In genomic region chr10:86139066-86139657, GRCh38 we compare ENCODE assay signal across 9 cellular contexts.
DNase-seq lines count a peak whose midpoint lies in the region; ATAC-seq, FAIRE-seq and TF ChIP-seq lines count a peak whose summit lies in the region.
"Had no signal": no experiment of that assay in that cellular context is flagged by ENCODE, and none has a peak within 500 bp of the region (broad histone marks: within the 10 kb centered on the region; RNA-seq: fewer than 3 reads in every experiment).

No MANE protein-coding gene starts in this region.

- H4K20me1 ChIP-seq in OCI-LY7 (ENCODE audit: insufficient read depth, low read length): no peaks in the 10 kb centered on the region

- CTCF ChIA-PET in OCI-LY7 (lab: Charles Lee; ENCODE audit: unreplicated experiment): no interaction called here

- peak; percentile 17 for DNase-seq in activated naive CD4-positive, alpha-beta T cell treated with Interleukin-2 at 50 U/mL for 16 hours
- DNase-seq in activated naive CD4-positive, alpha-beta T cell (lab: John Stamatoyannopoulos, UW): no peak
- peak; percentile 18 for DNase-seq in OCI-LY7 (ENCODE audit: low spot score)
- DNase-seq in head of caudate nucleus: peak in 39 of 42 donors; percentile 17 to 84 (median 57)
- DNase-seq in stimulated activated naive CD8-positive, alpha-beta T cell treated with anti-CD3 and anti-CD28 coated beads, Interleukin-15, amount 100 ng/mL, for 72 hours: peak; percentile 22 to 28
- no peak for DNase-seq in activated CD4-positive, CD25-positive, alpha-beta regulatory T cell treated with anti-CD3 and anti-CD28 coated beads, Interleukin-2, amount 50 U/mL, for 72 hours
- no peak for DNase-seq in RCC 7860 (ENCODE audit: low spot score)

- H3K4me3 Mint-ChIP-seq in stimulated activated naive CD8-positive, alpha-beta T cell treated with anti-CD3 and anti-CD28 coated beads, Interleukin-15, amount 100 ng/mL, for 72 hours: no peak overlapping the region

- H3K9me2 ChIP-seq in OCI-LY7 (ENCODE audit: insufficient read depth, low read length): no peaks in the 10 kb centered on the region

- intact Hi-C loops in OCI-LY7 (cut with micrococcal nuclease; ENCODE audit: unreplicated experiment) (no loop called here), head of caudate nucleus (cut with DNase I) (no loop called here)

- H3K4me1 Mint-ChIP-seq in stimulated activated naive CD8-positive, alpha-beta T cell treated with anti-CD3 and anti-CD28 coated beads, Interleukin-15, amount 100 ng/mL, for 72 hours: no peaks in the 10 kb centered on the region

- H2AFZ ChIP-seq in OCI-LY7 (ENCODE audit: low read length): no peak overlapping the region

- no peak overlapping the region for H3K27ac Mint-ChIP-seq in stimulated activated naive CD8-positive, alpha-beta T cell treated with anti-CD3 and anti-CD28 coated beads, Interleukin-15, amount 100 ng/mL, for 72 hours

- FAIRE-seq in RCC 7860 (lab: Jason Lieb, UNC): no peak

- H3K27me3 Mint-ChIP-seq in stimulated activated naive CD8-positive, alpha-beta T cell treated with anti-CD3 and anti-CD28 coated beads, Interleukin-15, amount 100 ng/mL, for 72 hours: no peaks in the 10 kb centered on the region

- H3K9me3 Mint-ChIP-seq in stimulated activated naive CD8-positive, alpha-beta T cell treated with anti-CD3 and anti-CD28 coated beads, Interleukin-15, amount 100 ng/mL, for 72 hours: no peaks in the 10 kb centered on the region

- POLR2A ChIA-PET in OCI-LY7 (lab: Charles Lee): no interaction called here

- H3K79me2 ChIP-seq in OCI-LY7 (ENCODE audit: insufficient read depth, low read depth, low read length): no peaks in the 10 kb centered on the region

- no TSS peak for BruUV-seq in OCI-LY7 (replicated peaks; lab: Mats Ljungman, UMichigan)

- H3K4me1 ChIP-seq in OCI-LY7 (ENCODE audit: insufficient read depth, low read length, poor library complexity, severe bottlenecking): peaks cover 8% of the 10 kb centered on the region

- no peaks in the 10 kb centered on the region for H3K9me3 ChIP-seq in OCI-LY7 (ENCODE audit: low read length)
- H3K9me3 ChIP-seq: mucosa of descending colon had no signal

- no peak overlapping the region for H3K4me3 ChIP-seq in OCI-LY7 (ENCODE audit: low read depth, low read length, poor library complexity, severe bottlenecking)
- H3K4me3 ChIP-seq: mucosa of descending colon had no signal

- peak; percentile 69 for TF ChIP-seq CTCF in OCI-LY7 (conservative IDR thresholded peaks at IDR 0.05; ENCODE audit: low read length)

- no peak overlapping the region for H3K4me2 ChIP-seq in OCI-LY7 (ENCODE audit: low read length)

- ATAC-seq in stimulated activated naive CD8-positive, alpha-beta T cell treated with anti-CD3 and anti-CD28 coated beads, Interleukin-15, amount 100 ng/mL, for 72 hours: peak; percentile 30
- no peak for ATAC-seq in HG03460 (IDR thresholded peaks at IDR 0.05; ENCODE audit: unreplicated experiment)
- ATAC-seq: mucosa of descending colon had no signal

- H3K36me3 ChIP-seq in OCI-LY7 (ENCODE audit: insufficient read depth, low read length): no peaks in the 10 kb centered on the region

- H3K27ac ChIP-seq in OCI-LY7 (ENCODE audit: low read depth, low read length, poor library complexity, severe bottlenecking): no peak overlapping the region

Comparison
In these comparisons a context has a peak if more than half of its experiments do, and no peak if none do; other contexts are left out.
1. DNase-seq: peak in activated naive CD4-positive, alpha-beta T cell treated with Interleukin-2 at 50 U/mL for 16 hours (single experiment), OCI-LY7 (single experiment), head of caudate nucleus (39 of 42) and stimulated activated naive CD8-positive, alpha-beta T cell treated with anti-CD3 and anti-CD28 coated beads, Interleukin-15, amount 100 ng/mL, for 72 hours (2 of 2); none in activated naive CD4-positive, alpha-beta T cell (0 of 4), activated CD4-positive, CD25-positive, alpha-beta regulatory T cell treated with anti-CD3 and anti-CD28 coated beads, Interleukin-2, amount 50 U/mL, for 72 hours (single experiment) and RCC 7860 (single experiment).